Comparison of ENCODE assay signal across 11 cellular contexts in genomic region chr1:93567255-93567918, GRCh38.
DNase-seq lines count a peak whose midpoint lies in the region; FAIRE-seq and TF ChIP-seq lines count a peak whose summit lies in the region.
"Had no signal": no experiment of that assay in that cellular context is flagged by ENCODE, and none has a peak within 500 bp of the region (broad histone marks: within the 10 kb centered on the region; RNA-seq: fewer than 3 reads in every experiment).

No MANE protein-coding gene starts in this region.

- no peak overlapping the region for H3K18ac ChIP-seq in mesendoderm (ENCODE audit: low read length)

- no peak overlapping the region for H3K4ac ChIP-seq in mesendoderm (ENCODE audit: low read depth, low read length)

- CTCF ChIA-PET in AG04449 (lab: Yijun Ruan, JAX) (interaction anchor here (0.6 to 1.6 kb wide), 6 partner anchors 10 to 130 kb away, joined by 3 read pairs; no protein-coding TSS in a partner anchor), endothelial cell of umbilical vein (lab: Charles Lee) (interaction anchor here (0.9 to 2.7 kb wide), 2 partner anchors 15 to 277 kb away, joined by 3 to 8 read pairs; no protein-coding TSS in a partner anchor)

- no peak overlapping the region for H3K27ac Mint-ChIP-seq in CD14-positive monocyte
- H3K27ac Mint-ChIP-seq: activated naive CD4-positive, alpha-beta T cell treated with anti-CD3 and anti-CD28 coated beads for 36 hours; IgD-negative memory B cell had no signal

- H3K9me1 ChIP-seq in endothelial cell of umbilical vein (replicated peaks; ENCODE audit: control insufficient read depth, extremely low read depth, insufficient read depth, low read length): no peaks in the 10 kb centered on the region

- TF ChIP-seq CTCF in AG04449 (IDR thresholded peaks at IDR 0.05; ENCODE audit: insufficient read depth, low read length, missing control alignments) (no peak), endothelial cell of umbilical vein (IDR thresholded peaks at IDR 0.05; ENCODE audit: extremely low read depth in 1 of 2, insufficient read depth in 1 of 2, low read depth in 1 of 2, low read length in 2 of 2) (no peak), CD14-positive monocyte (IDR thresholded peaks at IDR 0.05) (no peak)

- no peaks in the 10 kb centered on the region for H3K9me3 ChIP-seq in endothelial cell of umbilical vein (replicated peaks; ENCODE audit: control insufficient read depth, insufficient read depth, low read length)

- H3K27me3 ChIP-seq in endothelial cell of umbilical vein (ENCODE audit: control insufficient read depth in 2 of 2, insufficient read depth in 2 of 2, low read length in 2 of 2) (no peaks in the 10 kb centered on the region), mesendoderm (ENCODE audit: insufficient read depth, low read length, poor library complexity) (no peaks in the 10 kb centered on the region)

- H2BK5ac ChIP-seq in mesendoderm (ENCODE audit: low read length): no peak overlapping the region

- H3K4me3 Mint-ChIP-seq in CD14-positive monocyte: no peak overlapping the region
- H3K4me3 Mint-ChIP-seq: activated naive CD4-positive, alpha-beta T cell treated with anti-CD3 and anti-CD28 coated beads for 36 hours; IgD-negative memory B cell had no signal

- no peak overlapping the region for H3K56ac ChIP-seq in mesendoderm (ENCODE audit: low read length)

- H3K27me3 Mint-ChIP-seq in CD14-positive monocyte (ENCODE audit: low read depth in 3 of 3): no peaks in the 10 kb centered on the region
- H3K27me3 Mint-ChIP-seq: IgD-negative memory B cell had no signal

- H3K9ac ChIP-seq in endothelial cell of umbilical vein (replicated peaks; ENCODE audit: extremely low read depth, insufficient read depth, low read length) (no peak overlapping the region), mesendoderm (ENCODE audit: low read length) (no peak overlapping the region)

- H3K27ac ChIP-seq in endothelial cell of umbilical vein (ENCODE audit: insufficient read depth, low read depth, low read length) (peak overlapping the region; percentile 34), mesendoderm (ENCODE audit: low read depth, low read length) (no peak overlapping the region)
- H3K27ac ChIP-seq: C4-2B had no signal

- FAIRE-seq in endothelial cell of umbilical vein (lab: Jason Lieb, UNC): peak; percentile 89

- no peaks in the 10 kb centered on the region for H4K20me1 ChIP-seq in endothelial cell of umbilical vein (replicated peaks; ENCODE audit: control insufficient read depth, extremely low read depth, insufficient read depth, low read length)

- H2BK15ac ChIP-seq in mesendoderm (replicated peaks; ENCODE audit: low read depth): no peak overlapping the region

- H3K4me1 Mint-ChIP-seq in CD14-positive monocyte: peaks cover 8% of the 10 kb centered on the region
- H3K4me1 Mint-ChIP-seq: IgD-negative memory B cell had no signal

- TF ChIP-seq POLR2A in endothelial cell of umbilical vein (IDR thresholded peaks at IDR 0.05; ENCODE audit: low read depth, low read length): no peak

- no peaks in the 10 kb centered on the region for H3K79me1 ChIP-seq in mesendoderm (ENCODE audit: low read length)

- H3K36me3 ChIP-seq in endothelial cell of umbilical vein (ENCODE audit: control insufficient read depth in 2 of 2, extremely low read depth in 1 of 2, insufficient read depth in 2 of 2, low read length in 2 of 2) (peaks cover 14 to 19% of the 10 kb centered on the region in 2 experiments), mesendoderm (ENCODE audit: control insufficient read depth, insufficient read depth, low read length) (peaks cover 18% of the 10 kb centered on the region)

- dilution Hi-C loops in endothelial cell of umbilical vein (cut with MboI; ENCODE audit: extremely low pct_ligation_motif_present, low sequenced_read_pairs): no loop called here

- BruUV-seq in endothelial cell of umbilical vein (replicated peaks; lab: Mats Ljungman, UMichigan): no TSS peak

- H3K79me2 ChIP-seq in endothelial cell of umbilical vein (ENCODE audit: control insufficient read depth, insufficient read depth, low read length) (peaks cover 8% of the 10 kb centered on the region), mesendoderm (ENCODE audit: control insufficient read depth, insufficient read depth, low read length) (no peaks in the 10 kb centered on the region)

- H3K9me3 Mint-ChIP-seq in CD14-positive monocyte: peaks cover 0 to 4% (median 0%) of the 10 kb centered on the region in 7 donors
- H3K9me3 Mint-ChIP-seq: activated naive CD4-positive, alpha-beta T cell treated with anti-CD3 and anti-CD28 coated beads for 36 hours; IgD-negative memory B cell had no signal

- H3K4me1 ChIP-seq in endothelial cell of umbilical vein (ENCODE audit: control insufficient read depth, extremely low read depth, insufficient read depth, low read length): peaks cover 24% of the 10 kb centered on the region
- H3K4me1 ChIP-seq in mesendoderm (ENCODE audit: control insufficient read depth, low read depth, low read length): no peaks in the 10 kb centered on the region

- H4K5ac ChIP-seq in mesendoderm (ENCODE audit: low read length): no peak overlapping the region

- intact Hi-C loops in endothelial cell of umbilical vein (cut with micrococcal nuclease): loop anchor here (1.0 to 5.0 kb wide), 5 partner anchors 12 to 265 kb away; no protein-coding TSS in a partner anchor
- intact Hi-C loops in CD14-positive monocyte (cut with micrococcal nuclease): no loop called here

- peaks cover 3 to 5% of the 10 kb centered on the region in 2 donors for H3K36me3 Mint-ChIP-seq in CD14-positive monocyte

- H3K4me3 ChIP-seq in AG04449 (ENCODE audit: low read depth, low read length) (no peak overlapping the region), endothelial cell of umbilical vein (replicated peaks in 1 of 3; ENCODE audit: insufficient read depth in 1 of 3, low read depth in 1 of 3, low read length in 3 of 3) (no peak overlapping the region), mesendoderm (ENCODE audit: low read length) (no peak overlapping the region)

- H2AFZ ChIP-seq in endothelial cell of umbilical vein (ENCODE audit: low read depth, low read length): no peak overlapping the region

- peak; percentile 80 for DNase-seq in AG04449 (ENCODE audit: low read depth, low spot score)
- DNase-seq in NCI-H226: peak; percentile 96
- DNase-seq in endothelial cell of umbilical vein (ENCODE audit: low read depth, low spot score): peak; percentile 81
- peak; percentile 67 for DNase-seq in mesendoderm
- no peak for DNase-seq in CD14-positive monocyte (ENCODE audit: low spot score)
- DNase-seq in NCI-H510A (lab: John Stamatoyannopoulos, UW): no peak
- DNase-seq in HuH-7.5 (ENCODE audit: low spot score): no peak
- no peak for DNase-seq in HuH-7 (ENCODE audit: low spot score)
- DNase-seq: activated naive CD4-positive, alpha-beta T cell treated with anti-CD3 and anti-CD28 coated beads for 36 hours had no signal

- POLR2A ChIA-PET in AG04449 (lab: Yijun Ruan, JAX) (no interaction called here), endothelial cell of umbilical vein (lab: Charles Lee) (no interaction called here)

- H2AK5ac ChIP-seq in mesendoderm (ENCODE audit: low read length): no peak overlapping the region

- H3K23ac ChIP-seq in mesendoderm (ENCODE audit: low read length): no peak overlapping the region

- H3K4me2 ChIP-seq in endothelial cell of umbilical vein (ENCODE audit: insufficient read depth, low read length) (no peak overlapping the region), mesendoderm (ENCODE audit: low read length) (no peak overlapping the region)

- H2BK120ac ChIP-seq in mesendoderm (ENCODE audit: low read depth, low read length): no peak overlapping the region

- WGBS in mesendoderm (ENCODE audit: extremely low coverage, insufficient coverage, low lambda C conversion rate): no CpG with 5 or more reads among the region's 15 CpGs

- no peak overlapping the region for H4K8ac ChIP-seq in mesendoderm (ENCODE audit: low read depth, low read length)

TF ChIP-seq in endothelial cell of umbilical vein, 7 proteins besides CTCF, POLR2A, EP300 and RAD21:
- TF ChIP-seq MAX (IDR thresholded peaks at IDR 0.05; ENCODE audit: insufficient read depth, insufficient read length): peak; percentile 62
- peak; percentile 85 for TF ChIP-seq GATA2 (IDR thresholded peaks at IDR 0.05; ENCODE audit: insufficient read depth, insufficient read length, low read depth, low read length)
- peak; percentile 82 for TF ChIP-seq JUN (IDR thresholded peaks at IDR 0.05; ENCODE audit: borderline replicate concordance, insufficient read depth, insufficient read length, low read depth)
- TF ChIP-seq FOS (IDR thresholded peaks at IDR 0.05; ENCODE audit: borderline replicate concordance, insufficient read depth, low read length): peak; percentile 89
- no peak for TF ChIP-seq EZH2 (IDR thresholded peaks at IDR 0.05; ENCODE audit: borderline replicate concordance, low read depth, low read length, severe bottlenecking)

Comparison
In these comparisons a context has a peak if more than half of its experiments do, and no peak if none do; other contexts are left out.
1. DNase-seq: peak in AG04449 (single experiment), NCI-H226 (single experiment), endothelial cell of umbilical vein (single experiment) and mesendoderm (single experiment); none in CD14-positive monocyte (single experiment), NCI-H510A (single experiment), HuH-7.5 (single experiment) and HuH-7 (single experiment).